Comparison of ENCODE assay signal across 9 cellular contexts in genomic region chr1:31376374-31377134, GRCh38. TPM values are rescaled to one million over a fixed set of nuclear protein-coding genes. Genes with fewer than 3 reads are reported as not detected.
DNase-seq lines count a peak whose midpoint lies in the region; ATAC-seq and TF ChIP-seq lines count a peak whose summit lies in the region.
"Had no signal": no experiment of that assay in that cellular context is flagged by ENCODE, and none has a peak within 500 bp of the region (broad histone marks: within the 10 kb centered on the region; RNA-seq: fewer than 3 reads in every experiment).

No MANE protein-coding gene starts in this region.

- no peak overlapping the region for H2BK5ac ChIP-seq in mesenchymal stem cell (ENCODE audit: low read depth, low read length, poor library complexity, severe bottlenecking)

- no peak for TF ChIP-seq EP300 in transverse colon (IDR thresholded peaks at IDR 0.05; ENCODE audit: low read depth)

- peak; percentile 84 for DNase-seq in BJ (ENCODE audit: low read depth)
- DNase-seq in NCI-H146 (lab: John Stamatoyannopoulos, UW): peak; percentile 70
- DNase-seq in cardiac fibroblast (ENCODE audit: low read depth in 2 of 2): peak; percentile 89 to 99
- peak; percentile 96 for DNase-seq in mesenchymal stem cell
- DNase-seq in activated T-cell treated with anti-CD3 and anti-CD28 coated beads for 4 hours: no peak
- no peak for DNase-seq in transverse colon
- DNase-seq in SW 1271 (lab: John Stamatoyannopoulos, UW): no peak

- no peak overlapping the region for H3K23ac ChIP-seq in mesenchymal stem cell (ENCODE audit: low read length in 2 of 2)

- POLR2A ChIA-PET in BJ (lab: Charles Lee): no interaction called here

- no peak overlapping the region for H4K8ac ChIP-seq in mesenchymal stem cell (ENCODE audit: low read length)

- H3K4me3 ChIP-seq in BJ (ENCODE audit: low read depth, low read length): no peak overlapping the region
- no peak overlapping the region for H3K4me3 ChIP-seq in cardiac fibroblast (replicated peaks in 1 of 2; ENCODE audit: low read depth in 2 of 2, low read length in 2 of 2)
- H3K4me3 ChIP-seq in mesenchymal stem cell (ENCODE audit: insufficient read depth in 1 of 2, low read depth in 1 of 2, low read length in 2 of 2): no peak overlapping the region
- H3K4me3 ChIP-seq in transverse colon: no peak overlapping the region

- in situ Hi-C loops in transverse colon (cut with MboI; ENCODE audit: low pct_ligation_motif_present in 1 of 4, low pct_unique_long_range_greater_than_20kb in 1 of 4, low sequenced_read_pairs in 3 of 4): no loop called here

- H2BK12ac ChIP-seq in mesenchymal stem cell (ENCODE audit: low read length in 2 of 2): peak overlapping the region in 1 of 2 experiments; percentile 66

- no peak overlapping the region for H2BK120ac ChIP-seq in mesenchymal stem cell (ENCODE audit: low read depth, low read length)

- no peak overlapping the region for H3K9ac ChIP-seq in mesenchymal stem cell (ENCODE audit: low read length)

- TF ChIP-seq CTCF in BJ (IDR thresholded peaks at IDR 0.05; ENCODE audit: insufficient read depth, low read depth, low read length): no peak
- no peak for TF ChIP-seq CTCF in cardiac fibroblast (IDR thresholded peaks at IDR 0.05; ENCODE audit: low read depth, low read length)
- TF ChIP-seq CTCF in transverse colon (IDR thresholded peaks at IDR 0.05): no peak

- no peak overlapping the region for H2AK5ac ChIP-seq in mesenchymal stem cell (ENCODE audit: low read length, severe bottlenecking)

- H3K27me3 ChIP-seq in BJ (ENCODE audit: control insufficient read depth, insufficient read depth, low read length) (no peaks in the 10 kb centered on the region), mesenchymal stem cell (ENCODE audit: control insufficient read depth in 1 of 2, insufficient read depth in 1 of 2, low read length in 2 of 2) (no peaks in the 10 kb centered on the region), transverse colon (no peaks in the 10 kb centered on the region)

- no peaks in the 10 kb centered on the region for H3K9me3 ChIP-seq in mesenchymal stem cell (ENCODE audit: control insufficient read depth, low read length)
- no peaks in the 10 kb centered on the region for H3K9me3 ChIP-seq in transverse colon

- no peak overlapping the region for H3K4me2 ChIP-seq in mesenchymal stem cell (ENCODE audit: low read length, poor library complexity, severe bottlenecking)

- H4K91ac ChIP-seq in mesenchymal stem cell (ENCODE audit: low read length): no peak overlapping the region

- no peak for ATAC-seq in HG03280 (IDR thresholded peaks at IDR 0.05; ENCODE audit: unreplicated experiment)

- no peak overlapping the region for H3K14ac ChIP-seq in mesenchymal stem cell (ENCODE audit: low read length in 2 of 2)

- no peak for TF ChIP-seq POLR2A in transverse colon (IDR thresholded peaks at IDR 0.05)

- WGBS in mesenchymal stem cell: 54% methylated on average over 8 of the region's 8 CpGs
- WGBS in transverse colon (ENCODE audit: low coverage in 1 of 2), 2 donors: 59 to 70% methylated on average over 6 to 8 of the region's 8 CpGs

- CTCF ChIA-PET in BJ (lab: Yijun Ruan, JAX): interaction anchor here (0.6 to 6.6 kb wide), 2 partner anchors 19 to 63 kb away, joined by 3 to 36 read pairs; no protein-coding TSS in a partner anchor

- peak overlapping the region; percentile 60 for H3K27ac ChIP-seq in mesenchymal stem cell (ENCODE audit: low read length, poor library complexity, severe bottlenecking)
- H3K27ac ChIP-seq in transverse colon: peak overlapping the region in 1 of 4 donors; percentile 33

- intact Hi-C loops in transverse colon (cut with DNase I; ENCODE audit: low total_unique reads): no loop called here

- H3K18ac ChIP-seq in mesenchymal stem cell (ENCODE audit: low read depth in 1 of 2, low read length in 2 of 2): no peak overlapping the region

- H2BK15ac ChIP-seq in mesenchymal stem cell (ENCODE audit: low read depth, poor library complexity, severe bottlenecking): no peak overlapping the region

- H3K4me1 ChIP-seq in mesenchymal stem cell (ENCODE audit: control insufficient read depth, insufficient read depth, low read depth, low read length) (peaks cover 27% of the 10 kb centered on the region), transverse colon (peaks cover 13 to 56% (median 49%) of the 10 kb centered on the region in 4 donors)

- H3K36me3 ChIP-seq in BJ (ENCODE audit: control insufficient read depth, insufficient read depth, low read length) (no peaks in the 10 kb centered on the region), mesenchymal stem cell (ENCODE audit: control insufficient read depth in 1 of 2, insufficient read depth in 2 of 2, low read depth in 1 of 2, low read length in 2 of 2) (no peaks in the 10 kb centered on the region), transverse colon (no peaks in the 10 kb centered on the region)

- no peak overlapping the region for H3K4ac ChIP-seq in mesenchymal stem cell (ENCODE audit: low read depth in 1 of 2, low read length in 2 of 2)

- H2AFZ ChIP-seq in mesenchymal stem cell (ENCODE audit: low read depth, low read length): no peak overlapping the region

- no peaks in the 10 kb centered on the region for H3K79me1 ChIP-seq in mesenchymal stem cell (replicated peaks; ENCODE audit: low read length, poor library complexity, severe bottlenecking)

RNA-seq across cellular contexts. Expression of gene FABP3, which starts 3.7 kb away (rescaled TPM):
- polyA plus RNA-seq in BJ (2011; rRNA removed): 9.0 and 11.7 TPM in 2 replicates
- 5.4 and 9.3 TPM in 2 replicates for polyA minus RNA-seq in BJ (2011; rRNA and poly(A)+ RNA removed)
- polyA plus RNA-seq in mesenchymal stem cell (2013, experiment 1 of 2): 101 TPM
- polyA plus RNA-seq in mesenchymal stem cell (2013, experiment 2 of 2): 104 TPM
- 1 to 10 TPM in 2 of 4 donors, not detected in 2; 5.9 to 7.6 TPM for total RNA-seq in transverse colon
- total RNA-seq: glomerular endothelial cell had no signal

RNA-seq across cellular contexts. Expression of gene SERINC2, which starts 36.5 kb away (rescaled TPM):
- 73.7 and 109 TPM in 2 replicates for polyA plus RNA-seq in BJ (2011; rRNA removed)
- polyA minus RNA-seq in BJ (2011; rRNA and poly(A)+ RNA removed): 90.4 and 104 TPM in 2 replicates
- 39.9 TPM for polyA plus RNA-seq in mesenchymal stem cell (2013, experiment 1 of 2)
- 39.4 TPM for polyA plus RNA-seq in mesenchymal stem cell (2013, experiment 2 of 2)
- total RNA-seq in transverse colon: 100 to 1,000 TPM in 3 of 4 donors, 10 to 100 TPM in 1; 85.6 to 343 (median 250) TPM

Comparison
In these comparisons a context has a peak if more than half of its experiments do, and no peak if none do; other contexts are left out.
1. DNase-seq: peak in BJ (single experiment), NCI-H146 (single experiment), cardiac fibroblast (2 of 2) and mesenchymal stem cell (single experiment); none in activated T-cell treated with anti-CD3 and anti-CD28 coated beads for 4 hours (single experiment), transverse colon (single experiment) and SW 1271 (0 of 2).